8 cellular contexts compared by ENCODE assay signal in the genomic region with DNA sequence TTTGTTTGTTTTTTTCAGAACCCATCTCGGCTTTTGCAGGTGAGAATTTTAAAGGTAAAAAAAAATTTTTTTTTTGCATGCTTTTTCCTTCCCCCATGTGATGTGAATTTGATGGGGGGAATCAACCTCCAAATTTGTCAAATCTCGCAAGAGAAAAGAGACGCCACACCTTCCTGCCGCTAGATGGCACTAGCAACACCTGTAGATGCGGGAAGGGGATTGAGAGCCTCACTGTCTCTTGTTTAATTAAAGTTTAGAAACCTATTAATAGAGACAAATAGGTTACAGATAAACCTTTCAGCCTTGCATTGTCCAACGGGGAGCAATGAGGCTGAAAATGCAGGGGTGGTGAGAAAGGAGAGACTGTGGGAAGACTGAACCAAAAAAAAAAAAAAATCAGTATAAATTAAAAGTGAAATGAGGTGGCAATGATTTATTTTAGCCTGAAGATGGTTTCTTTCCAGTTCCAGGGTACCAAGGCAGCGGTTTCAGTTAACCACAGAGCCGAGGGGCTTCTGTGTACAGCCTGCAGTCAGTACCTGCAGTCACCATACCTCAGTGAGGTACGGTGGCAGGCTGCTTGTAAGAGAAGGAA.
DNase-seq lines count a peak whose midpoint lies in the region; ATAC-seq and TF ChIP-seq lines count a peak whose summit lies in the region.

No MANE protein-coding gene starts in this region.

- ATAC-seq in HG02588 (IDR thresholded peaks at IDR 0.05; ENCODE audit: unreplicated experiment) = peak; percentile 53
- peak; percentile 32 for ATAC-seq in esophagus mucosa
- ATAC-seq in thoracic aorta (ENCODE audit: insufficient number of reproducible peaks, low FRiP score, low read depth) = no peak
- no peak for ATAC-seq in HG03342 (IDR thresholded peaks at IDR 0.05; ENCODE audit: unreplicated experiment)

- no peak overlapping the region for H3K4me3 Mint-ChIP-seq in nephron progenitor cell

- H3K4me1 Mint-ChIP-seq in nephron progenitor cell = peaks cover 40% of the 10 kb centered on the region

- H3K27ac Mint-ChIP-seq in nephron progenitor cell = no peak overlapping the region

- H3K36me3 Mint-ChIP-seq in nephron progenitor cell (ENCODE audit: low read depth) = peaks cover 59% of the 10 kb centered on the region

- peak; percentile 67 for DNase-seq in EH (ENCODE audit: low read depth)
- DNase-seq in NCI-H510A treated with DMSO at 0.1 percent for 48 hours (lab: John Stamatoyannopoulos, UW) = peak; percentile 72
- peak; percentile 4 to 27 (median 5) for DNase-seq in activated CD8-positive, alpha-beta memory T cell treated with anti-CD3 and anti-CD28 coated beads for 48 hours (ENCODE audit: low read depth in 2 of 3, low spot score in 2 of 3)
- peak; percentile 72 for DNase-seq in nephron progenitor cell
- no peak for DNase-seq in thoracic aorta (ENCODE audit: low spot score)

- TF ChIP-seq CTCF in nephron progenitor cell (IDR thresholded peaks at IDR 0.05) (peak; percentile 93), thoracic aorta (IDR thresholded peaks at IDR 0.05) (peak; percentile 80)

- H3K27ac ChIP-seq in thoracic aorta = no peak overlapping the region

- no peaks in the 10 kb centered on the region for H3K9me3 ChIP-seq in thoracic aorta

- no peaks in the 10 kb centered on the region for H3K36me3 ChIP-seq in thoracic aorta

- H3K4me1 ChIP-seq in thoracic aorta (ENCODE audit: control insufficient read depth in 1 of 2, low read depth in 2 of 2) = peaks cover 4 to 41% of the 10 kb centered on the region in 2 donors

- no peak overlapping the region for H3K4me3 ChIP-seq in thoracic aorta

- peaks cover 5% of the 10 kb centered on the region for H3K27me3 Mint-ChIP-seq in nephron progenitor cell (ENCODE audit: low read depth, poor library complexity)

- no peaks in the 10 kb centered on the region for H3K27me3 ChIP-seq in thoracic aorta (replicated peaks; ENCODE audit: insufficient read depth)

- no peaks in the 10 kb centered on the region for H3K9me3 Mint-ChIP-seq in nephron progenitor cell

Comparison
In these comparisons a context has a peak if more than half of its experiments do, and no peak if none do; other contexts are left out.
1. ATAC-seq: peak in HG02588 (single experiment) and esophagus mucosa (single experiment); none in thoracic aorta (single experiment) and HG03342 (single experiment).